In the genomic region with DNA sequence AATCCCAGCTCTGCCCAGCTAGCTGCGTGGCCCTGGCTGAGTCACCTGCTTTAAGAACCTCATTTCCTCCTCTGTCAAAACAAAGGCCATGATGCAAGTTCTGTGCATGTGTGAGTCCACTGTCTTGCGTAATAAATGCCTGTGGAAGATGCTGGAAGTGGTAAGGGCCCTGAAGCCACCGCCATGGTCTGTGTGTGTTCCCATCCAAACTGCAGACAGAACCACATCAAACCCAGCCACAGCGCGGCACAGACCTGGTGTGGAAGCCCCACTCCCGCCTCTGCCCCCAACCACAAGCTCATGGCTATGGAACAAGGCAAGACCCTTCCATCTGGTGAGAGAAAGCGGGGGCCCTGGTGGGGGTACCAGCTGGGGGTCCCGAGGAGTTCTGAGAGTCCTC, we compare ENCODE assay signal across 11 cellular contexts. TPM values are rescaled to one million over a fixed set of nuclear protein-coding genes. Genes with fewer than 3 reads are reported as not detected.
DNase-seq lines count a peak whose midpoint lies in the region; ATAC-seq and TF ChIP-seq lines count a peak whose summit lies in the region.
"Had no signal": no experiment of that assay in that cellular context is flagged by ENCODE, and none has a peak within 500 bp of the region (broad histone marks: within the 10 kb centered on the region; RNA-seq: fewer than 3 reads in every experiment).

No MANE protein-coding gene starts in this region.

- DNase-seq in AG09309 (ENCODE audit: low read depth) (peak; percentile 90), HS-5 (ENCODE audit: low read depth) (peak; percentile 34), UCSD-AML1 (lab: John Stamatoyannopoulos, UW; ENCODE audit: unreplicated experiment) (peak; percentile 41), kidney epithelial cell (ENCODE audit: low read depth) (peak; percentile 80), HUDEP-2 (lab: John Stamatoyannopoulos, UW; ENCODE audit: unreplicated experiment in 76 of 76) (no peak), SK-N-DZ (ENCODE audit: low spot score) (no peak), DMS79 treated with DMSO at 0.1 percent for 48 hours (lab: John Stamatoyannopoulos, UW) (no peak)
- DNase-seq: stimulated activated naive CD4-positive, alpha-beta T cell had no signal

- H3K36me3 ChIP-seq in kidney epithelial cell (ENCODE audit: control insufficient read depth, insufficient read depth, low read length) = no peaks in the 10 kb centered on the region

- no peak overlapping the region for H3K4me3 ChIP-seq in AG09309 (ENCODE audit: control insufficient read depth, low read depth, low read length)
- no peak overlapping the region for H3K4me3 ChIP-seq in kidney epithelial cell (ENCODE audit: low read depth, low read length)

- no peak for ATAC-seq in HG02610 (IDR thresholded peaks at IDR 0.05; ENCODE audit: unreplicated experiment)

- no peak for TF ChIP-seq CTCF in AG09309 (IDR thresholded peaks at IDR 0.05; ENCODE audit: control insufficient read depth, insufficient read depth, low read depth, low read length, missing control alignments)
- TF ChIP-seq CTCF in kidney epithelial cell (IDR thresholded peaks at IDR 0.05; ENCODE audit: insufficient read depth, low read length, poor library complexity, severe bottlenecking) = no peak

- peaks cover 22% of the 10 kb centered on the region for H3K27me3 ChIP-seq in kidney epithelial cell (ENCODE audit: control insufficient read depth, insufficient read depth, low read length)

RNA-seq across cellular contexts. Expression of a gene that starts 26.0 kb away (rescaled TPM):
- not detected in 2 replicates for total RNA-seq in kidney epithelial cell
- 3.7 and 4.3 TPM in 2 replicates for polyA plus RNA-seq in SK-N-DZ (2014; cell fraction: cytosol; rRNA removed)
- 6.9 and 10.0 TPM in 2 replicates for polyA plus RNA-seq in SK-N-DZ (2014; cell fraction: nucleus; rRNA removed)
- total RNA-seq: activated T-helper 2 cell treated with anti-CD3 and anti-CD28 coated beads, Interferon-gamma antibody, Interleukin-2, Interleukin-4, amounts not matched to agents 10 μg/mL and 5 μg/mL and 100 μg/mL, durations not matched to agents 14 hours and 24 hours and 36 hours had no signal

RNA-seq across cellular contexts. Expression of a gene that starts 41.0 kb away (rescaled TPM):
- 4.4 and 8.0 TPM in 2 replicates for total RNA-seq in kidney epithelial cell
- 1.2 TPM in 1 of 2 replicates, not detected in the other for polyA plus RNA-seq in SK-N-DZ (2014; cell fraction: cytosol; rRNA removed)
- 0.85 and 1.6 TPM in 2 replicates for polyA plus RNA-seq in SK-N-DZ (2014; cell fraction: nucleus; rRNA removed)

RNA-seq across cellular contexts. Expression of a gene that starts 48.5 kb away (rescaled TPM):
- not detected in 2 replicates for total RNA-seq in kidney epithelial cell
- 0.42 TPM in 1 of 2 replicates, not detected in the other for polyA plus RNA-seq in SK-N-DZ (2014; cell fraction: cytosol; rRNA removed)
- polyA plus RNA-seq in SK-N-DZ (2014; cell fraction: nucleus; rRNA removed) = not detected in 2 replicates
- total RNA-seq: activated T-helper 2 cell treated with anti-CD3 and anti-CD28 coated beads, Interferon-gamma antibody, Interleukin-2, Interleukin-4, amounts not matched to agents 10 μg/mL and 5 μg/mL and 100 μg/mL, durations not matched to agents 14 hours and 24 hours and 36 hours; posterior vena cava had no signal

Comparison
In these comparisons a context has a peak if more than half of its experiments do, and no peak if none do; other contexts are left out.
1. DNase-seq: peak in AG09309 (single experiment), HS-5 (single experiment), UCSD-AML1 (single experiment) and kidney epithelial cell (single experiment); none in HUDEP-2 (0 of 76), SK-N-DZ (single experiment) and DMS79 treated with DMSO at 0.1 percent for 48 hours (single experiment).